9 cellular contexts compared by ENCODE assay signal in genomic region chrX:78650906-78651437, GRCh38. TPM values are rescaled to one million over a fixed set of nuclear protein-coding genes. Genes with fewer than 3 reads are reported as not detected.
DNase-seq lines count a peak whose midpoint lies in the region; ATAC-seq lines count a peak whose summit lies in the region.
"Had no signal": no experiment of that assay in that cellular context is flagged by ENCODE, and none has a peak within 500 bp of the region (broad histone marks: within the 10 kb centered on the region; RNA-seq: fewer than 3 reads in every experiment).

No MANE protein-coding gene starts in this region.

- peaks cover 50% of the 10 kb centered on the region for H3K4me1 Mint-ChIP-seq in activated CD4-positive, alpha-beta memory T cell treated with anti-CD3 and anti-CD28 coated beads, Interleukin-2, amount 10 ng/mL, durations not matched to agents 7 days and 5 days
- peaks cover 27% of the 10 kb centered on the region for H3K4me1 Mint-ChIP-seq in stimulated activated naive CD8-positive, alpha-beta T cell treated with anti-CD3 and anti-CD28 coated beads, Interleukin-15, Interleukin-2, amounts not matched to agents 100 ng/mL and 50 ng/mL, for 24 hours (ENCODE audit: low read depth)

- H3K9me3 Mint-ChIP-seq in activated CD4-positive, alpha-beta memory T cell treated with anti-CD3 and anti-CD28 coated beads, Interleukin-2, amount 10 ng/mL, durations not matched to agents 7 days and 5 days: peaks cover 16% of the 10 kb centered on the region
- H3K9me3 Mint-ChIP-seq in stimulated activated naive CD8-positive, alpha-beta T cell treated with anti-CD3 and anti-CD28 coated beads, Interleukin-15, Interleukin-2, amounts not matched to agents 100 ng/mL and 50 ng/mL, for 24 hours: peaks cover 1% of the 10 kb centered on the region

- peaks cover 26% of the 10 kb centered on the region for H3K36me3 Mint-ChIP-seq in activated CD4-positive, alpha-beta memory T cell treated with anti-CD3 and anti-CD28 coated beads, Interleukin-2, amount 10 ng/mL, durations not matched to agents 7 days and 5 days (ENCODE audit: low read depth)
- H3K36me3 Mint-ChIP-seq in stimulated activated naive CD8-positive, alpha-beta T cell treated with anti-CD3 and anti-CD28 coated beads, Interleukin-15, Interleukin-2, amounts not matched to agents 100 ng/mL and 50 ng/mL, for 24 hours (ENCODE audit: low read depth): no peaks in the 10 kb centered on the region

- POLR2A ChIA-PET in activated CD4-positive, alpha-beta memory T cell treated with anti-CD3 and anti-CD28 coated beads, Interleukin-2, amount 10 ng/mL, durations not matched to agents 7 days and 5 days (lab: Charles Lee): interaction anchor here (1.1 to 1.2 kb wide), 2 partner anchors 8 to 295 kb away, joined by 5 to 7 read pairs; partner anchors contain the start of genes P2RY10 and RTL3

- no peaks in the 10 kb centered on the region for H3K27me3 Mint-ChIP-seq in activated CD4-positive, alpha-beta memory T cell treated with anti-CD3 and anti-CD28 coated beads, Interleukin-2, amount 10 ng/mL, durations not matched to agents 7 days and 5 days
- peaks cover 5% of the 10 kb centered on the region for H3K27me3 Mint-ChIP-seq in stimulated activated naive CD8-positive, alpha-beta T cell treated with anti-CD3 and anti-CD28 coated beads, Interleukin-15, Interleukin-2, amounts not matched to agents 100 ng/mL and 50 ng/mL, for 24 hours

- CTCF ChIA-PET in activated CD4-positive, alpha-beta memory T cell treated with anti-CD3 and anti-CD28 coated beads, Interleukin-2, amount 10 ng/mL, durations not matched to agents 7 days and 5 days (lab: Charles Lee): no interaction called here

- peak overlapping the region; percentile 56 for H3K4me3 Mint-ChIP-seq in activated CD4-positive, alpha-beta memory T cell treated with anti-CD3 and anti-CD28 coated beads, Interleukin-2, amount 10 ng/mL, durations not matched to agents 7 days and 5 days
- H3K4me3 Mint-ChIP-seq in stimulated activated naive CD8-positive, alpha-beta T cell treated with anti-CD3 and anti-CD28 coated beads, Interleukin-15, Interleukin-2, amounts not matched to agents 100 ng/mL and 50 ng/mL, for 24 hours: peak overlapping the region; percentile 56

- in situ Hi-C loops in G401 (cut with HindIII; ENCODE audit: low sequenced_read_pairs): no loop called here

- peak; percentile 44 for DNase-seq in AG08395 (ENCODE audit: low spot score)
- no peak for DNase-seq in activated CD4-positive, alpha-beta memory T cell treated with anti-CD3 and anti-CD28 coated beads, Interleukin-2, amount 10 ng/mL, durations not matched to agents 7 days and 5 days
- no peak for DNase-seq in activated gamma-delta T cell treated with Interleukin-2 at 50 U/mL for 16 hours
- DNase-seq in G401 (ENCODE audit: low spot score): no peak
- DNase-seq in NCI-H774 (lab: John Stamatoyannopoulos, UW): no peak

- H3K27ac Mint-ChIP-seq in activated CD4-positive, alpha-beta memory T cell treated with anti-CD3 and anti-CD28 coated beads, Interleukin-2, amount 10 ng/mL, durations not matched to agents 7 days and 5 days: peak overlapping the region; percentile 80
- peak overlapping the region; percentile 80 for H3K27ac Mint-ChIP-seq in stimulated activated naive CD8-positive, alpha-beta T cell treated with anti-CD3 and anti-CD28 coated beads, Interleukin-15, Interleukin-2, amounts not matched to agents 100 ng/mL and 50 ng/mL, for 24 hours

- ATAC-seq in GM19351 (IDR thresholded peaks at IDR 0.05; ENCODE audit: unreplicated experiment) (peak; percentile 86), HG03342 (IDR thresholded peaks at IDR 0.05; ENCODE audit: unreplicated experiment) (peak; percentile 76)

RNA-seq across cellular contexts. Expression of gene RTL3, which starts 8.2 kb away (rescaled TPM):
- total RNA-seq in activated CD4-positive, alpha-beta memory T cell treated with anti-CD3 and anti-CD28 coated beads, Interleukin-2, amount 10 ng/mL, durations not matched to agents 7 days and 5 days: not detected
- not detected in 2 replicates for total RNA-seq in G401 (2014; rRNA removed; shearing (Covaris generic))
- total RNA-seq: cardiac muscle cell had no signal
